Comparison of ENCODE assay signal across 1 cellular context in the genomic region with DNA sequence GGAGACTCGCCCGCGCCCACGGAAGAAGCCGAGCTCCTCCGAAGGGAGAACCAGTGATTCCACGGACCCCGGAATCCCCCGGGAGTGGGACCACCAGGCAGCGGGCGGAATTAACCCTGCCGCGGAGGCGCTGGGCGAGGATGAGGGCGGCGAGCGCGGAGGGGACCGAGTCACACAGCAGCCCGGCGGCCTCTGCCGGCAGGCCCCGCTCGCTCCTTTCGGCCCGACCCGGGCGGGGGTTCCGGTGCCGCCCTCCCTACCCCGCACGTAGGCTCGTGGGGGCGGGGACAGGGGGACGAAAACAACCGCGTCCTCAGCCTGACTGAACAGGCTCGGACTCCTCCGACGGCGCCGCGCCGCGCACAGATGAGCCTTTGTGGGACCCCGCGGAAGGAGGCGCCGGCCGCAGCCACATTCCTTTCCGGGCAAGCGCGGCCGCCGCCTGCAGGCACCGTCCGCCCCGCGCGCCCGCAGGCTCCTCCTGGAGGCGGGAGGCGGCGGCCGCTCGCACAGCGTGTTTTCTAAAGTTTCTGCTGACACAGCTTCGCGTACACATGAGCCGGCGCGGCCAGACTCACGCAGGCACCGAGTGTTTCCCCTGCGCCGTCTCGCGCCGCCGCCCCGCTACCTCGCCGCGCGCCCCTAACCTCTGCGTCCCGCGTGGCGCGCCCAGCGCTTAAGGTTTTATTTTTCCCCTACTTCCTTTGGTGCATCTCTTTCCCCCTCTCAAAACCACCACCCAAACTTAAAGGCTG.
A peak's percentile ranks its signal among the peaks of the same experiment; 100 is the strongest.
TF ChIP-seq lines count a peak whose summit lies in the region.

No MANE protein-coding gene starts in this region.

TF ChIP-seq in HepG2, 621 proteins besides CTCF, POLR2A, EP300 and RAD21 (continued from another document and continues in another):
- TF ChIP-seq, protein P1, sequence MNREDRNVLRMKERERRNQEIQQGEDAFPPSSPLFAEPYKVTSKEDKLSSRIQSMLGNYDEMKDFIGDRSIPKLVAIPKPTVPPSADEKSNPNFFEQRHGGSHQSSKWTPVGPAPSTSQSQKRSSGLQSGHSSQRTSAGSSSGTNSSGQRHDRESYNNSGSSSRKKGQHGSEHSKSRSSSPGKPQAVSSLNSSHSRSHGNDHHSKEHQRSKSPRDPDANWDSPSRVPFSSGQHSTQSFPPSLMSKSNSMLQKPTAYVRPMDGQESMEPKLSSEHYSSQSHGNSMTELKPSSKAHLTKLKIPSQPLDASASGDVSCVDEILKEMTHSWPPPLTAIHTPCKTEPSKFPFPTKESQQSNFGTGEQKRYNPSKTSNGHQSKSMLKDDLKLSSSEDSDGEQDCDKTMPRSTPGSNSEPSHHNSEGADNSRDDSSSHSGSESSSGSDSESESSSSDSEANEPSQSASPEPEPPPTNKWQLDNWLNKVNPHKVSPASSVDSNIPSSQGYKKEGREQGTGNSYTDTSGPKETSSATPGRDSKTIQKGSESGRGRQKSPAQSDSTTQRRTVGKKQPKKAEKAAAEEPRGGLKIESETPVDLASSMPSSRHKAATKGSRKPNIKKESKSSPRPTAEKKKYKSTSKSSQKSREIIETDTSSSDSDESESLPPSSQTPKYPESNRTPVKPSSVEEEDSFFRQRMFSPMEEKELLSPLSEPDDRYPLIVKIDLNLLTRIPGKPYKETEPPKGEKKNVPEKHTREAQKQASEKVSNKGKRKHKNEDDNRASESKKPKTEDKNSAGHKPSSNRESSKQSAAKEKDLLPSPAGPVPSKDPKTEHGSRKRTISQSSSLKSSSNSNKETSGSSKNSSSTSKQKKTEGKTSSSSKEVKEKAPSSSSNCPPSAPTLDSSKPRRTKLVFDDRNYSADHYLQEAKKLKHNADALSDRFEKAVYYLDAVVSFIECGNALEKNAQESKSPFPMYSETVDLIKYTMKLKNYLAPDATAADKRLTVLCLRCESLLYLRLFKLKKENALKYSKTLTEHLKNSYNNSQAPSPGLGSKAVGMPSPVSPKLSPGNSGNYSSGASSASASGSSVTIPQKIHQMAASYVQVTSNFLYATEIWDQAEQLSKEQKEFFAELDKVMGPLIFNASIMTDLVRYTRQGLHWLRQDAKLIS (CRISPR knock-in tag; IDR thresholded peaks at IDR 0.05): no peak
- TF ChIP-seq ZNF678 (CRISPR knock-in tag; IDR thresholded peaks at IDR 0.05) (peak; percentile 48; the same call in 1 of the 2 replicates), PTBP1 (IDR thresholded peaks at IDR 0.05; ENCODE audit: low read depth, low read length, poor library complexity, severe bottlenecking) (peak; percentile 90), ZNF761 (CRISPR knock-in tag; conservative IDR thresholded peaks at IDR 0.05) (peak; percentile 79), ZNF790 (CRISPR knock-in tag; IDR thresholded peaks at IDR 0.05; ENCODE audit: borderline replicate concordance) (peak; percentile 93; the same call in 1 of the 2 replicates), ZNF337 (CRISPR knock-in tag; IDR thresholded peaks at IDR 0.05; ENCODE audit: borderline replicate concordance, low read depth) (peak; percentile 34; the same call in 1 of the 2 replicates), ZNF124 (CRISPR knock-in tag; IDR thresholded peaks at IDR 0.05) (0 out of 2 replicates have a peak, but pooled peaks have one; percentile 74), CHCHD3 (CRISPR knock-in tag; IDR thresholded peaks at IDR 0.05) (no peak; the same call in 1 of the 2 replicates), KDM4B (CRISPR knock-in tag; IDR thresholded peaks at IDR 0.05) (no peak; the same call in 1 of the 2 replicates), REXO4 (CRISPR knock-in tag; IDR thresholded peaks at IDR 0.05; ENCODE audit: borderline replicate concordance) (0 out of 2 replicates have a peak, but pooled peaks have one; percentile 45), ZNF549 (CRISPR knock-in tag; IDR thresholded peaks at IDR 0.05) (no peak)
- TF ChIP-seq, protein P2, sequence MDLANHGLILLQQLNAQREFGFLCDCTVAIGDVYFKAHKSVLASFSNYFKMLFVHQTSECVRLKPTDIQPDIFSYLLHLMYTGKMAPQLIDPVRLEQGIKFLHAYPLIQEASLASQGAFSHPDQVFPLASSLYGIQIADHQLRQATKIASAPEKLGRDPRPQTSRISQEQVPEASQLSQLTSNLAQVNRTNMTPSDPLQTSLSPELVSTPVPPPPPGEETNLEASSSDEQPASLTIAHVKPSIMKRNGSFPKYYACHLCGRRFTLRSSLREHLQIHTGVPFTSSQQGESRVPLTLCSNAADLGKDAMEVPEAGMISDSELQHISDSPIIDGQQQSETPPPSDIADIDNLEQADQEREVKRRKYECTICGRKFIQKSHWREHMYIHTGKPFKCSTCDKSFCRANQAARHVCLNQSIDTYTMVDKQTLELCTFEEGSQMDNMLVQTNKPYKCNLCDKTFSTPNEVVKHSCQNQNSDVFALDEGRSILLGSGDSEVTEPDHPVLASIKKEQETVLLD (CRISPR knock-in tag; IDR thresholded peaks at IDR 0.05; ENCODE audit: low read depth): peak; percentile 88
- TF ChIP-seq, protein P3, sequence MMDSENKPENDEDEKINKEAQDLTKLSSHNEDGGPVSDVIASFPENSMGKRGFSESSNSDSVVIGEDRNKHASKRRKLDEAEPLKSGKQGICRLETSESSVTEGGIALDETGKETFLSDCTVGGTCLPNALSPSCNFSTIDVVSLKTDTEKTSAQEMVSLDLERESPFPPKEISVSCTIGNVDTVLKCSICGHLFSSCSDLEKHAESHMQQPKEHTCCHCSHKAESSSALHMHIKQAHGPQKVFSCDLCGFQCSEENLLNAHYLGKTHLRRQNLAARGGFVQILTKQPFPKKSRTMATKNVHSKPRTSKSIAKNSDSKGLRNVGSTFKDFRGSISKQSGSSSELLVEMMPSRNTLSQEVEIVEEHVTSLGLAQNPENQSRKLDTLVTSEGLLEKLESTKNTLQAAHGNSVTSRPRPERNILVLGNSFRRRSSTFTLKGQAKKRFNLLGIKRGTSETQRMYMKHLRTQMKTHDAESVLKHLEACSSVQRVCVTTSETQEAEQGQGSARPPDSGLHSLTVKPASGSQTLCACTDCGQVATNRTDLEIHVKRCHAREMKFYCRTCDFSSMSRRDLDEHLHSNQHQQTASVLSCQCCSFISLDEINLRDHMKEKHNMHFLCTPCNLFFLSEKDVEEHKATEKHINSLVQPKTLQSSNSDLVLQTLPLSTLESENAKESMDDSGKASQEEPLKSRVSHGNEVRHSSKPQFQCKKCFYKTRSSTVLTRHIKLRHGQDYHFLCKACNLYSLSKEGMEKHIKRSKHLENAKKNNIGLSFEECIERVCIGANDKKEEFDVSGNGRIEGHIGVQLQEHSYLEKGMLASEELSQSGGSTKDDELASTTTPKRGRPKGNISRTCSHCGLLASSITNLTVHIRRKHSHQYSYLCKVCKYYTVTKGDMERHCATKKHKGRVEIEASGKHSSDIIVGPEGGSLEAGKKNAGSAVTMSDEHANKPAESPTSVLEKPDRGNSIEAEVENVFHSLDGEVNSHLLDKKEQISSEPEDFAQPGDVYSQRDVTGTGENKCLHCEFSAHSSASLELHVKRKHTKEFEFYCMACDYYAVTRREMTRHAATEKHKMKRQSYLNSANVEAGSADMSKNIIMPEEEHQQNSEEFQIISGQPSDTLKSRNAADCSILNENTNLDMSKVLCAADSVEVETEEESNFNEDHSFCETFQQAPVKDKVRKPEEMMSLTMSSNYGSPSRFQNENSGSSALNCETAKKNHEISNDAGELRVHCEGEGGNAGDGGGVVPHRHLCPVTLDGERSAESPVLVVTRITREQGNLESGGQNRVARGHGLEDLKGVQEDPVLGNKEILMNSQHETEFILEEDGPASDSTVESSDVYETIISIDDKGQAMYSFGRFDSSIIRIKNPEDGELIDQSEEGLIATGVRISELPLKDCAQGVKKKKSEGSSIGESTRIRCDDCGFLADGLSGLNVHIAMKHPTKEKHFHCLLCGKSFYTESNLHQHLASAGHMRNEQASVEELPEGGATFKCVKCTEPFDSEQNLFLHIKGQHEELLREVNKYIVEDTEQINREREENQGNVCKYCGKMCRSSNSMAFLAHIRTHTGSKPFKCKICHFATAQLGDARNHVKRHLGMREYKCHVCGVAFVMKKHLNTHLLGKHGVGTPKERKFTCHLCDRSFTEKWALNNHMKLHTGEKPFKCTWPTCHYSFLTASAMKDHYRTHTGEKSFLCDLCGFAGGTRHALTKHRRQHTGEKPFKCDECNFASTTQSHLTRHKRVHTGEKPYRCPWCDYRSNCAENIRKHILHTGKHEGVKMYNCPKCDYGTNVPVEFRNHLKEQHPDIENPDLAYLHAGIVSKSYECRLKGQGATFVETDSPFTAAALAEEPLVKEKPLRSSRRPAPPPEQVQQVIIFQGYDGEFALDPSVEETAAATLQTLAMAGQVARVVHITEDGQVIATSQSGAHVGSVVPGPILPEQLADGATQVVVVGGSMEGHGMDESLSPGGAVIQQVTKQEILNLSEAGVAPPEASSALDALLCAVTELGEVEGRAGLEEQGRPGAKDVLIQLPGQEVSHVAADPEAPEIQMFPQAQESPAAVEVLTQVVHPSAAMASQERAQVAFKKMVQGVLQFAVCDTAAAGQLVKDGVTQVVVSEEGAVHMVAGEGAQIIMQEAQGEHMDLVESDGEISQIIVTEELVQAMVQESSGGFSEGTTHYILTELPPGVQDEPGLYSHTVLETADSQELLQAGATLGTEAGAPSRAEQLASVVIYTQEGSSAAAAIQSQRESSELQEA (CRISPR knock-in tag; IDR thresholded peaks at IDR 0.05; ENCODE audit: not compliant biosample characterization): peak; percentile 99
- TF ChIP-seq, protein P4, sequence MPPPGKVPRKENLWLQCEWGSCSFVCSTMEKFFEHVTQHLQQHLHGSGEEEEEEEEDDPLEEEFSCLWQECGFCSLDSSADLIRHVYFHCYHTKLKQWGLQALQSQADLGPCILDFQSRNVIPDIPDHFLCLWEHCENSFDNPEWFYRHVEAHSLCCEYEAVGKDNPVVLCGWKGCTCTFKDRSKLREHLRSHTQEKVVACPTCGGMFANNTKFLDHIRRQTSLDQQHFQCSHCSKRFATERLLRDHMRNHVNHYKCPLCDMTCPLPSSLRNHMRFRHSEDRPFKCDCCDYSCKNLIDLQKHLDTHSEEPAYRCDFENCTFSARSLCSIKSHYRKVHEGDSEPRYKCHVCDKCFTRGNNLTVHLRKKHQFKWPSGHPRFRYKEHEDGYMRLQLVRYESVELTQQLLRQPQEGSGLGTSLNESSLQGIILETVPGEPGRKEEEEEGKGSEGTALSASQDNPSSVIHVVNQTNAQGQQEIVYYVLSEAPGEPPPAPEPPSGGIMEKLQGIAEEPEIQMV (CRISPR knock-in tag; IDR thresholded peaks at IDR 0.05; ENCODE audit: low read depth): peak; percentile 78; the same call in 1 of the 2 replicates
- TF ChIP-seq, protein P5, sequence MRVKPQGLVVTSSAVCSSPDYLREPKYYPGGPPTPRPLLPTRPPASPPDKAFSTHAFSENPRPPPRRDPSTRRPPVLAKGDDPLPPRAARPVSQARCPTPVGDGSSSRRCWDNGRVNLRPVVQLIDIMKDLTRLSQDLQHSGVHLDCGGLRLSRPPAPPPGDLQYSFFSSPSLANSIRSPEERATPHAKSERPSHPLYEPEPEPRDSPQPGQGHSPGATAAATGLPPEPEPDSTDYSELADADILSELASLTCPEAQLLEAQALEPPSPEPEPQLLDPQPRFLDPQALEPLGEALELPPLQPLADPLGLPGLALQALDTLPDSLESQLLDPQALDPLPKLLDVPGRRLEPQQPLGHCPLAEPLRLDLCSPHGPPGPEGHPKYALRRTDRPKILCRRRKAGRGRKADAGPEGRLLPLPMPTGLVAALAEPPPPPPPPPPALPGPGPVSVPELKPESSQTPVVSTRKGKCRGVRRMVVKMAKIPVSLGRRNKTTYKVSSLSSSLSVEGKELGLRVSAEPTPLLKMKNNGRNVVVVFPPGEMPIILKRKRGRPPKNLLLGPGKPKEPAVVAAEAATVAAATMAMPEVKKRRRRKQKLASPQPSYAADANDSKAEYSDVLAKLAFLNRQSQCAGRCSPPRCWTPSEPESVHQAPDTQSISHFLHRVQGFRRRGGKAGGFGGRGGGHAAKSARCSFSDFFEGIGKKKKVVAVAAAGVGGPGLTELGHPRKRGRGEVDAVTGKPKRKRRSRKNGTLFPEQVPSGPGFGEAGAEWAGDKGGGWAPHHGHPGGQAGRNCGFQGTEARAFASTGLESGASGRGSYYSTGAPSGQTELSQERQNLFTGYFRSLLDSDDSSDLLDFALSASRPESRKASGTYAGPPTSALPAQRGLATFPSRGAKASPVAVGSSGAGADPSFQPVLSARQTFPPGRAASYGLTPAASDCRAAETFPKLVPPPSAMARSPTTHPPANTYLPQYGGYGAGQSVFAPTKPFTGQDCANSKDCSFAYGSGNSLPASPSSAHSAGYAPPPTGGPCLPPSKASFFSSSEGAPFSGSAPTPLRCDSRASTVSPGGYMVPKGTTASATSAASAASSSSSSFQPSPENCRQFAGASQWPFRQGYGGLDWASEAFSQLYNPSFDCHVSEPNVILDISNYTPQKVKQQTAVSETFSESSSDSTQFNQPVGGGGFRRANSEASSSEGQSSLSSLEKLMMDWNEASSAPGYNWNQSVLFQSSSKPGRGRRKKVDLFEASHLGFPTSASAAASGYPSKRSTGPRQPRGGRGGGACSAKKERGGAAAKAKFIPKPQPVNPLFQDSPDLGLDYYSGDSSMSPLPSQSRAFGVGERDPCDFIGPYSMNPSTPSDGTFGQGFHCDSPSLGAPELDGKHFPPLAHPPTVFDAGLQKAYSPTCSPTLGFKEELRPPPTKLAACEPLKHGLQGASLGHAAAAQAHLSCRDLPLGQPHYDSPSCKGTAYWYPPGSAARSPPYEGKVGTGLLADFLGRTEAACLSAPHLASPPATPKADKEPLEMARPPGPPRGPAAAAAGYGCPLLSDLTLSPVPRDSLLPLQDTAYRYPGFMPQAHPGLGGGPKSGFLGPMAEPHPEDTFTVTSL (CRISPR knock-in tag; IDR thresholded peaks at IDR 0.05; ENCODE audit: borderline replicate concordance): 0 out of 2 replicates have a peak, but pooled peaks have one; percentile 39
- TF ChIP-seq, protein P6, sequence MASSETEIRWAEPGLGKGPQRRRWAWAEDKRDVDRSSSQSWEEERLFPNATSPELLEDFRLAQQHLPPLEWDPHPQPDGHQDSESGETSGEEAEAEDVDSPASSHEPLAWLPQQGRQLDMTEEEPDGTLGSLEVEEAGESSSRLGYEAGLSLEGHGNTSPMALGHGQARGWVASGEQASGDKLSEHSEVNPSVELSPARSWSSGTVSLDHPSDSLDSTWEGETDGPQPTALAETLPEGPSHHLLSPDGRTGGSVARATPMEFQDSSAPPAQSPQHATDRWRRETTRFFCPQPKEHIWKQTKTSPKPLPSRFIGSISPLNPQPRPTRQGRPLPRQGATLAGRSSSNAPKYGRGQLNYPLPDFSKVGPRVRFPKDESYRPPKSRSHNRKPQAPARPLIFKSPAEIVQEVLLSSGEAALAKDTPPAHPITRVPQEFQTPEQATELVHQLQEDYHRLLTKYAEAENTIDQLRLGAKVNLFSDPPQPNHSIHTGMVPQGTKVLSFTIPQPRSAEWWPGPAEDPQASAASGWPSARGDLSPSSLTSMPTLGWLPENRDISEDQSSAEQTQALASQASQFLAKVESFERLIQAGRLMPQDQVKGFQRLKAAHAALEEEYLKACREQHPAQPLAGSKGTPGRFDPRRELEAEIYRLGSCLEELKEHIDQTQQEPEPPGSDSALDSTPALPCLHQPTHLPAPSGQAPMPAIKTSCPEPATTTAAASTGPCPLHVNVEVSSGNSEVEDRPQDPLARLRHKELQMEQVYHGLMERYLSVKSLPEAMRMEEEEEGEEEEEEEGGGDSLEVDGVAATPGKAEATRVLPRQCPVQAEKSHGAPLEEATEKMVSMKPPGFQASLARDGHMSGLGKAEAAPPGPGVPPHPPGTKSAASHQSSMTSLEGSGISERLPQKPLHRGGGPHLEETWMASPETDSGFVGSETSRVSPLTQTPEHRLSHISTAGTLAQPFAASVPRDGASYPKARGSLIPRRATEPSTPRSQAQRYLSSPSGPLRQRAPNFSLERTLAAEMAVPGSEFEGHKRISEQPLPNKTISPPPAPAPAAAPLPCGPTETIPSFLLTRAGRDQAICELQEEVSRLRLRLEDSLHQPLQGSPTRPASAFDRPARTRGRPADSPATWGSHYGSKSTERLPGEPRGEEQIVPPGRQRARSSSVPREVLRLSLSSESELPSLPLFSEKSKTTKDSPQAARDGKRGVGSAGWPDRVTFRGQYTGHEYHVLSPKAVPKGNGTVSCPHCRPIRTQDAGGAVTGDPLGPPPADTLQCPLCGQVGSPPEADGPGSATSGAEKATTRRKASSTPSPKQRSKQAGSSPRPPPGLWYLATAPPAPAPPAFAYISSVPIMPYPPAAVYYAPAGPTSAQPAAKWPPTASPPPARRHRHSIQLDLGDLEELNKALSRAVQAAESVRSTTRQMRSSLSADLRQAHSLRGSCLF (CRISPR knock-in tag; IDR thresholded peaks at IDR 0.05; ENCODE audit: borderline replicate concordance): peak; percentile 33; the same call in 1 of the 2 replicates
